ENCODE assay signal across 1 cellular context in the genomic region with DNA sequence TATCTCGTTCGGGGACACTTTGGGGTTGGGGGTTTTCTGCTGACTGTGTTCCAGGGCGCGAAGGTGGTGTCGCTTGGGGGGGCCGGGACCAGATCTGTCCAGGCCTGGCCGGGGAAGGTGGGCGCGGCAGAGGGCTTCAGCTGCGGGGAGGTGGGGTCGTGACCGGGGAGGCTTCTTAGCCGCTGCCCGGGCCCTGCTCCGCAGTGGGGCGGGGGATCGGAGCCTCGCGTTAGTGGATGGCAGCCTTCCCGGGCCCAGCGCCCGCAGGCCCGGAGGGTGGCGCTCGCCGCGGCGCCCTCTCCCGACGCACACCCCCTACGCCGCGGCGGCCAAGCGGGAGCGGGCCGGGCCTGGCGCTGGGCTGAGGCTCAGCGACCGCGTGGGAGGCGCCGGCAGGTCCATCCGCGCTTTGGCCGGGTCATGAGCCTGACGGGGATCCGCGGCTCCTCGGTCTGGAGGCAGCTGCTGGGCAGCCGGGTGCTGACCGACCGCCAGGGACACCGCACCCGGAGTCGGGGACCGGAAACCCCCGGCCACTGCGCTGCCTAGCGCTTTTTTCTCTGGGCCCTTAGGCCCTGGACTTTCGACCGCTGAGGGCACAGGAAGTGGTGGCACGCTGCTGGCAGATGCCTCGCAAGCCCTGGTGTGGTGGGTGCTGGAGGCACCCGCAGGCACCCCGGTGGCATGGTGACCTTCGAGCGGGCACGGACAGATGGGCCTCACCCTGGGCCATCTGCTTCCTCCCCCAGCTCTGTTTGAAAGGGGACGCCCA.
TF ChIP-seq lines count a peak whose summit lies in the region.

No MANE protein-coding gene starts in this region.

TF ChIP-seq in GM12878, 131 proteins besides CTCF, POLR2A, EP300 and RAD21 (continues in another document):
- no peak for TF ChIP-seq NFYA (IDR thresholded peaks at IDR 0.05; ENCODE audit: borderline replicate concordance, low read depth, low read length)
- TF ChIP-seq ZNF207 (IDR thresholded peaks at IDR 0.05; ENCODE audit: borderline replicate concordance): no peak
- TF ChIP-seq, protein P1, sequence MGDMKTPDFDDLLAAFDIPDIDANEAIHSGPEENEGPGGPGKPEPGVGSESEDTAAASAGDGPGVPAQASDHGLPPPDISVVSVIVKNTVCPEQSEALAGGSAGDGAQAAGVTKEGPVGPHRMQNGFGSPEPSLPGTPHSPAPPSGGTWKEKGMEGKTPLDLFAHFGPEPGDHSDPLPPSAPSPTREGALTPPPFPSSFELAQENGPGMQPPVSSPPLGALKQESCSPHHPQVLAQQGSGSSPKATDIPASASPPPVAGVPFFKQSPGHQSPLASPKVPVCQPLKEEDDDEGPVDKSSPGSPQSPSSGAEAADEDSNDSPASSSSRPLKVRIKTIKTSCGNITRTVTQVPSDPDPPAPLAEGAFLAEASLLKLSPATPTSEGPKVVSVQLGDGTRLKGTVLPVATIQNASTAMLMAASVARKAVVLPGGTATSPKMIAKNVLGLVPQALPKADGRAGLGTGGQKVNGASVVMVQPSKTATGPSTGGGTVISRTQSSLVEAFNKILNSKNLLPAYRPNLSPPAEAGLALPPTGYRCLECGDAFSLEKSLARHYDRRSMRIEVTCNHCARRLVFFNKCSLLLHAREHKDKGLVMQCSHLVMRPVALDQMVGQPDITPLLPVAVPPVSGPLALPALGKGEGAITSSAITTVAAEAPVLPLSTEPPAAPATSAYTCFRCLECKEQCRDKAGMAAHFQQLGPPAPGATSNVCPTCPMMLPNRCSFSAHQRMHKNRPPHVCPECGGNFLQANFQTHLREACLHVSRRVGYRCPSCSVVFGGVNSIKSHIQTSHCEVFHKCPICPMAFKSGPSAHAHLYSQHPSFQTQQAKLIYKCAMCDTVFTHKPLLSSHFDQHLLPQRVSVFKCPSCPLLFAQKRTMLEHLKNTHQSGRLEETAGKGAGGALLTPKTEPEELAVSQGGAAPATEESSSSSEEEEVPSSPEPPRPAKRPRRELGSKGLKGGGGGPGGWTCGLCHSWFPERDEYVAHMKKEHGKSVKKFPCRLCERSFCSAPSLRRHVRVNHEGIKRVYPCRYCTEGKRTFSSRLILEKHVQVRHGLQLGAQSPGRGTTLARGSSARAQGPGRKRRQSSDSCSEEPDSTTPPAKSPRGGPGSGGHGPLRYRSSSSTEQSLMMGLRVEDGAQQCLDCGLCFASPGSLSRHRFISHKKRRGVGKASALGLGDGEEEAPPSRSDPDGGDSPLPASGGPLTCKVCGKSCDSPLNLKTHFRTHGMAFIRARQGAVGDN (IDR thresholded peaks at IDR 0.05): 0 out of 2 replicates have a peak, but pooled peaks have one; percentile 33
- TF ChIP-seq TARDBP (IDR thresholded peaks at IDR 0.05; ENCODE audit: borderline replicate concordance): no peak
- no peak for TF ChIP-seq POU2F2 (IDR thresholded peaks at IDR 0.05; ENCODE audit: borderline replicate concordance, low read depth, low read length)
- TF ChIP-seq BACH1 (IDR thresholded peaks at IDR 0.05; ENCODE audit: borderline replicate concordance): peak; percentile 67
- peak; percentile 53 for TF ChIP-seq SIN3A (IDR thresholded peaks at IDR 0.05; ENCODE audit: low read depth, low read length)
- no peak for TF ChIP-seq ZNF384 (IDR thresholded peaks at IDR 0.05; ENCODE audit: borderline replicate concordance, low read depth, low read length)
- TF ChIP-seq RFX5 (IDR thresholded peaks at IDR 0.05; ENCODE audit: low read depth, low read length): no peak
- TF ChIP-seq BHLHE40 (IDR thresholded peaks at IDR 0.05; ENCODE audit: borderline replicate concordance in 1 of 2, low read depth in 2 of 2, low read length in 1 of 2): peak in 1 of 2 experiments; percentile 69; a peak in 2 of 4 replicates
- TF ChIP-seq, protein P2, sequence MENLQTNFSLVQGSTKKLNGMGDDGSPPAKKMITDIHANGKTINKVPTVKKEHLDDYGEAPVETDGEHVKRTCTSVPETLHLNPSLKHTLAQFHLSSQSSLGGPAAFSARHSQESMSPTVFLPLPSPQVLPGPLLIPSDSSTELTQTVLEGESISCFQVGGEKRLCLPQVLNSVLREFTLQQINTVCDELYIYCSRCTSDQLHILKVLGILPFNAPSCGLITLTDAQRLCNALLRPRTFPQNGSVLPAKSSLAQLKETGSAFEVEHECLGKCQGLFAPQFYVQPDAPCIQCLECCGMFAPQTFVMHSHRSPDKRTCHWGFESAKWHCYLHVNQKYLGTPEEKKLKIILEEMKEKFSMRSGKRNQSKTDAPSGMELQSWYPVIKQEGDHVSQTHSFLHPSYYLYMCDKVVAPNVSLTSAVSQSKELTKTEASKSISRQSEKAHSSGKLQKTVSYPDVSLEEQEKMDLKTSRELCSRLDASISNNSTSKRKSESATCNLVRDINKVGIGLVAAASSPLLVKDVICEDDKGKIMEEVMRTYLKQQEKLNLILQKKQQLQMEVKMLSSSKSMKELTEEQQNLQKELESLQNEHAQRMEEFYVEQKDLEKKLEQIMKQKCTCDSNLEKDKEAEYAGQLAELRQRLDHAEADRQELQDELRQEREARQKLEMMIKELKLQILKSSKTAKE (IDR thresholded peaks at IDR 0.05; ENCODE audit: low read depth, poor library complexity, severe bottlenecking): no peak
- TF ChIP-seq CBX3 (IDR thresholded peaks at IDR 0.05; ENCODE audit: borderline replicate concordance, low read depth): no peak
- no peak for TF ChIP-seq CBX5 (IDR thresholded peaks at IDR 0.05; ENCODE audit: low read depth)
- TF ChIP-seq, protein P3, sequence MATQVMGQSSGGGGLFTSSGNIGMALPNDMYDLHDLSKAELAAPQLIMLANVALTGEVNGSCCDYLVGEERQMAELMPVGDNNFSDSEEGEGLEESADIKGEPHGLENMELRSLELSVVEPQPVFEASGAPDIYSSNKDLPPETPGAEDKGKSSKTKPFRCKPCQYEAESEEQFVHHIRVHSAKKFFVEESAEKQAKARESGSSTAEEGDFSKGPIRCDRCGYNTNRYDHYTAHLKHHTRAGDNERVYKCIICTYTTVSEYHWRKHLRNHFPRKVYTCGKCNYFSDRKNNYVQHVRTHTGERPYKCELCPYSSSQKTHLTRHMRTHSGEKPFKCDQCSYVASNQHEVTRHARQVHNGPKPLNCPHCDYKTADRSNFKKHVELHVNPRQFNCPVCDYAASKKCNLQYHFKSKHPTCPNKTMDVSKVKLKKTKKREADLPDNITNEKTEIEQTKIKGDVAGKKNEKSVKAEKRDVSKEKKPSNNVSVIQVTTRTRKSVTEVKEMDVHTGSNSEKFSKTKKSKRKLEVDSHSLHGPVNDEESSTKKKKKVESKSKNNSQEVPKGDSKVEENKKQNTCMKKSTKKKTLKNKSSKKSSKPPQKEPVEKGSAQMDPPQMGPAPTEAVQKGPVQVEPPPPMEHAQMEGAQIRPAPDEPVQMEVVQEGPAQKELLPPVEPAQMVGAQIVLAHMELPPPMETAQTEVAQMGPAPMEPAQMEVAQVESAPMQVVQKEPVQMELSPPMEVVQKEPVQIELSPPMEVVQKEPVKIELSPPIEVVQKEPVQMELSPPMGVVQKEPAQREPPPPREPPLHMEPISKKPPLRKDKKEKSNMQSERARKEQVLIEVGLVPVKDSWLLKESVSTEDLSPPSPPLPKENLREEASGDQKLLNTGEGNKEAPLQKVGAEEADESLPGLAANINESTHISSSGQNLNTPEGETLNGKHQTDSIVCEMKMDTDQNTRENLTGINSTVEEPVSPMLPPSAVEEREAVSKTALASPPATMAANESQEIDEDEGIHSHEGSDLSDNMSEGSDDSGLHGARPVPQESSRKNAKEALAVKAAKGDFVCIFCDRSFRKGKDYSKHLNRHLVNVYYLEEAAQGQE (IDR thresholded peaks at IDR 0.05; ENCODE audit: low read depth, low read length): no peak
- peak; percentile 28; the same call in 1 of the 2 replicates for TF ChIP-seq PAX5 (IDR thresholded peaks at IDR 0.05; ENCODE audit: borderline replicate concordance, low read depth, low read length)
- no peak for TF ChIP-seq MTA3 (IDR thresholded peaks at IDR 0.05; ENCODE audit: borderline replicate concordance, low read length)
- TF ChIP-seq ZBED1 (IDR thresholded peaks at IDR 0.05; ENCODE audit: borderline replicate concordance): no peak
- no peak for TF ChIP-seq FOS (IDR thresholded peaks at IDR 0.05; ENCODE audit: borderline replicate concordance, extremely low read depth, insufficient read length)
- TF ChIP-seq MEF2A (IDR thresholded peaks at IDR 0.05; ENCODE audit: insufficient read depth, low read depth, low read length): no peak
- TF ChIP-seq ZNF217 (IDR thresholded peaks at IDR 0.05): no peak; the same call in 1 of the 2 replicates
- TF ChIP-seq SUZ12 (IDR thresholded peaks at IDR 0.05; ENCODE audit: unreplicated experiment): no peak
- no peak for TF ChIP-seq RELA (IDR thresholded peaks at IDR 0.05; ENCODE audit: borderline replicate concordance, partially characterized antibody)
- TF ChIP-seq, protein P4, sequence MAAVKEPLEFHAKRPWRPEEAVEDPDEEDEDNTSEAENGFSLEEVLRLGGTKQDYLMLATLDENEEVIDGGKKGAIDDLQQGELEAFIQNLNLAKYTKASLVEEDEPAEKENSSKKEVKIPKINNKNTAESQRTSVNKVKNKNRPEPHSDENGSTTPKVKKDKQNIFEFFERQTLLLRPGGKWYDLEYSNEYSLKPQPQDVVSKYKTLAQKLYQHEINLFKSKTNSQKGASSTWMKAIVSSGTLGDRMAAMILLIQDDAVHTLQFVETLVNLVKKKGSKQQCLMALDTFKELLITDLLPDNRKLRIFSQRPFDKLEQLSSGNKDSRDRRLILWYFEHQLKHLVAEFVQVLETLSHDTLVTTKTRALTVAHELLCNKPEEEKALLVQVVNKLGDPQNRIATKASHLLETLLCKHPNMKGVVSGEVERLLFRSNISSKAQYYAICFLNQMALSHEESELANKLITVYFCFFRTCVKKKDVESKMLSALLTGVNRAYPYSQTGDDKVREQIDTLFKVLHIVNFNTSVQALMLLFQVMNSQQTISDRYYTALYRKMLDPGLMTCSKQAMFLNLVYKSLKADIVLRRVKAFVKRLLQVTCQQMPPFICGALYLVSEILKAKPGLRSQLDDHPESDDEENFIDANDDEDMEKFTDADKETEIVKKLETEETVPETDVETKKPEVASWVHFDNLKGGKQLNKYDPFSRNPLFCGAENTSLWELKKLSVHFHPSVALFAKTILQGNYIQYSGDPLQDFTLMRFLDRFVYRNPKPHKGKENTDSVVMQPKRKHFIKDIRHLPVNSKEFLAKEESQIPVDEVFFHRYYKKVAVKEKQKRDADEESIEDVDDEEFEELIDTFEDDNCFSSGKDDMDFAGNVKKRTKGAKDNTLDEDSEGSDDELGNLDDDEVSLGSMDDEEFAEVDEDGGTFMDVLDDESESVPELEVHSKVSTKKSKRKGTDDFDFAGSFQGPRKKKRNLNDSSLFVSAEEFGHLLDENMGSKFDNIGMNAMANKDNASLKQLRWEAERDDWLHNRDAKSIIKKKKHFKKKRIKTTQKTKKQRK (IDR thresholded peaks at IDR 0.05; ENCODE audit: low read depth, low read length): no peak
- TF ChIP-seq SMC3 (IDR thresholded peaks at IDR 0.05; ENCODE audit: borderline replicate concordance, low read length): no peak
- no peak for TF ChIP-seq ASH2L (IDR thresholded peaks at IDR 0.05; ENCODE audit: borderline replicate concordance, low read depth)
- TF ChIP-seq BCL11A (IDR thresholded peaks at IDR 0.05; ENCODE audit: low read depth, low read length): no peak
- TF ChIP-seq, protein P5, sequence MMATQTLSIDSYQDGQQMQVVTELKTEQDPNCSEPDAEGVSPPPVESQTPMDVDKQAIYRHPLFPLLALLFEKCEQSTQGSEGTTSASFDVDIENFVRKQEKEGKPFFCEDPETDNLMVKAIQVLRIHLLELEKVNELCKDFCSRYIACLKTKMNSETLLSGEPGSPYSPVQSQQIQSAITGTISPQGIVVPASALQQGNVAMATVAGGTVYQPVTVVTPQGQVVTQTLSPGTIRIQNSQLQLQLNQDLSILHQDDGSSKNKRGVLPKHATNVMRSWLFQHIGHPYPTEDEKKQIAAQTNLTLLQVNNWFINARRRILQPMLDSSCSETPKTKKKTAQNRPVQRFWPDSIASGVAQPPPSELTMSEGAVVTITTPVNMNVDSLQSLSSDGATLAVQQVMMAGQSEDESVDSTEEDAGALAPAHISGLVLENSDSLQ (IDR thresholded peaks at IDR 0.05): no peak
- TF ChIP-seq, protein P6, sequence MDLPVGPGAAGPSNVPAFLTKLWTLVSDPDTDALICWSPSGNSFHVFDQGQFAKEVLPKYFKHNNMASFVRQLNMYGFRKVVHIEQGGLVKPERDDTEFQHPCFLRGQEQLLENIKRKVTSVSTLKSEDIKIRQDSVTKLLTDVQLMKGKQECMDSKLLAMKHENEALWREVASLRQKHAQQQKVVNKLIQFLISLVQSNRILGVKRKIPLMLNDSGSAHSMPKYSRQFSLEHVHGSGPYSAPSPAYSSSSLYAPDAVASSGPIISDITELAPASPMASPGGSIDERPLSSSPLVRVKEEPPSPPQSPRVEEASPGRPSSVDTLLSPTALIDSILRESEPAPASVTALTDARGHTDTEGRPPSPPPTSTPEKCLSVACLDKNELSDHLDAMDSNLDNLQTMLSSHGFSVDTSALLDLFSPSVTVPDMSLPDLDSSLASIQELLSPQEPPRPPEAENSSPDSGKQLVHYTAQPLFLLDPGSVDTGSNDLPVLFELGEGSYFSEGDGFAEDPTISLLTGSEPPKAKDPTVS (IDR thresholded peaks at IDR 0.05; ENCODE audit: low read depth, low read length): no peak
- TF ChIP-seq, protein P7, sequence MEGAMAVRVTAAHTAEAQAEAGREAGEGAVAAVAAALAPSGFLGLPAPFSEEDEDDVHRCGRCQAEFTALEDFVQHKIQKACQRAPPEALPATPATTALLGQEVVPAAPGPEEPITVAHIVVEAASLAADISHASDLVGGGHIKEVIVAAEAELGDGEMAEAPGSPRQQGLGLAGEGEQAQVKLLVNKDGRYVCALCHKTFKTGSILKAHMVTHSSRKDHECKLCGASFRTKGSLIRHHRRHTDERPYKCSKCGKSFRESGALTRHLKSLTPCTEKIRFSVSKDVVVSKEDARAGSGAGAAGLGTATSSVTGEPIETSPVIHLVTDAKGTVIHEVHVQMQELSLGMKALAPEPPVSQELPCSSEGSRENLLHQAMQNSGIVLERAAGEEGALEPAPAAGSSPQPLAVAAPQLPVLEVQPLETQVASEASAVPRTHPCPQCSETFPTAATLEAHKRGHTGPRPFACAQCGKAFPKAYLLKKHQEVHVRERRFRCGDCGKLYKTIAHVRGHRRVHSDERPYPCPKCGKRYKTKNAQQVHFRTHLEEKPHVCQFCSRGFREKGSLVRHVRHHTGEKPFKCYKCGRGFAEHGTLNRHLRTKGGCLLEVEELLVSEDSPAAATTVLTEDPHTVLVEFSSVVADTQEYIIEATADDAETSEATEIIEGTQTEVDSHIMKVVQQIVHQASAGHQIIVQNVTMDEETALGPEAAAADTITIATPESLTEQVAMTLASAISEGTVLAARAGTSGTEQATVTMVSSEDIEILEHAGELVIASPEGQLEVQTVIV (IDR thresholded peaks at IDR 0.05; ENCODE audit: borderline replicate concordance, partially characterized antibody): no peak
- 0 out of 2 replicates have a peak, but pooled peaks have one; percentile 8 for TF ChIP-seq IRF4 (IDR thresholded peaks at IDR 0.05; ENCODE audit: low read depth, low read length)
- TF ChIP-seq NRF1 (conservative IDR thresholded peaks at IDR 0.05; ENCODE audit: low read depth, low read length): no peak
- TF ChIP-seq HCFC1 (IDR thresholded peaks at IDR 0.05; ENCODE audit: low read length): no peak
